ENCODE assay signal across 27 cellular contexts in genomic region chr14:91886961-91887360, GRCh38.
"Had no signal": no experiment of that assay in that cellular context is flagged by ENCODE, and none has a peak within 500 bp of the region (broad histone marks: within the 10 kb centered on the region; RNA-seq: fewer than 3 reads in every experiment).

No MANE protein-coding gene starts in this region.

- DNase-seq: activated B cell treated with CpG ODN at 0.5 μM for 24 hours; activated CD4-positive, alpha-beta T cell treated with anti-CD3 and anti-CD28 coated beads for 48 hours; activated CD4-positive, alpha-beta T cell treated with anti-CD3 and anti-CD28 coated beads, Interleukin-2, amount 50 U/mL, for 1 hour; activated CD4-positive, alpha-beta T cell treated with anti-CD3 and anti-CD28 coated beads, Interleukin-2, amount 50 U/mL, for 48 hours; activated CD8-positive, alpha-beta memory T cell treated with anti-CD3 and anti-CD28 coated beads for 24 hours; activated CD8-positive, alpha-beta T cell treated with anti-CD3 and anti-CD28 coated beads for 36 hours; activated effector memory CD4-positive, alpha-beta T cell treated with Interleukin-2 at 50 U/mL for 16 hours; activated gamma-delta T cell treated with Interleukin-2 at 50 U/mL for 16 hours; activated naive CD4-positive, alpha-beta T cell treated with anti-CD3 and anti-CD28 coated beads, Interleukin-2, amount 50 U/mL, for 16 hours; activated naive CD4-positive, alpha-beta T cell treated with Interleukin-2 at 50 U/mL for 16 hours; activated T-cell treated with anti-CD3 and anti-CD28 coated beads, Interleukin-2, amount 50 U/mL, for 4 hours; amniotic stem cell; anterior cingulate cortex; dorsolateral prefrontal cortex; effector memory CD4-positive, alpha-beta T cell; endodermal cell; foreskin fibroblast; T-helper 1 cell; T-helper 17 cell; T1000; WERI-Rb-1 had no signal

- ATAC-seq: activated CD4-positive, CD25-positive, alpha-beta regulatory T cell treated with anti-CD3 and anti-CD28 coated beads, Interleukin-2, amount 50 U/mL, for 24 hours; activated CD8-positive, alpha-beta T cell treated with anti-CD3 and anti-CD28 coated beads for 36 hours; activated T-cell treated with anti-CD3 and anti-CD28 coated beads, Interleukin-2, amount 50 U/mL, for 4 hours; activated T-helper 17 cell treated with anti-CD3 and anti-CD28 coated beads, Interleukin-2, amount 50 U/mL, for 72 hours; esophagus mucosa; T-helper 17 cell had no signal

- H3K27me3 ChIP-seq: dorsolateral prefrontal cortex had no signal

- FAIRE-seq: bronchial epithelial cell, frontal cortex had no signal

- H3K36me3 ChIP-seq: WERI-Rb-1 had no signal

- H3K4me3 ChIP-seq: coronary artery, dorsolateral prefrontal cortex had no signal

- H3K27ac ChIP-seq: WERI-Rb-1 had no signal
